In genomic region chr15:85618956-85619491, GRCh38 we compare ENCODE assay signal across 8 cellular contexts.
DNase-seq lines count a peak whose midpoint lies in the region; ATAC-seq and TF ChIP-seq lines count a peak whose summit lies in the region.

No MANE protein-coding gene starts in this region.

- H2AK5ac ChIP-seq in H9 (ENCODE audit: insufficient read length, low read length): no peak overlapping the region

- no CpG with 5 or more reads among the region's 8 CpGs for WGBS in H9 (ENCODE audit: extremely low coverage, insufficient read length, low lambda C conversion rate)

- H3K23me2 ChIP-seq in H9 (ENCODE audit: insufficient read length, low read depth, low read length, poor library complexity, severe bottlenecking): no peaks in the 10 kb centered on the region

- intact Hi-C loops in CD4-positive, alpha-beta T cell (cut with DNase I, micrococcal nuclease): loop anchor here (5.0 kb wide), 4 partner anchors 43 to 223 kb away; no protein-coding TSS in a partner anchor

- no peaks in the 10 kb centered on the region for H3K9me3 Mint-ChIP-seq in CD4-positive, alpha-beta T cell
- no peaks in the 10 kb centered on the region for H3K9me3 Mint-ChIP-seq in H9

- peaks cover 41% of the 10 kb centered on the region for H3K4me1 Mint-ChIP-seq in CD4-positive, alpha-beta T cell (ENCODE audit: low read depth)
- peaks cover 12 to 14% of the 10 kb centered on the region in 2 experiments; a peak in 3 of 4 replicates for H3K4me1 Mint-ChIP-seq in H9

- no peak overlapping the region for H3T11ph ChIP-seq in H9 (ENCODE audit: low read length)

- DNase-seq in CD4-positive, alpha-beta T cell: peak in 8 of 10 experiments; percentile 15 to 60 (median 34)
- DNase-seq in H9 (peak; percentile 56), SKM-1 treated with dmso at 0.1 percent for 144 hours (lab: John Stamatoyannopoulos, UW; ENCODE audit: unreplicated experiment) (peak; percentile 30), anterior cingulate cortex (lab: John Stamatoyannopoulos, UW) (peak in 42 of 58 donors; percentile 8 to 75 (median 27)), SW480 (ENCODE audit: low spot score) (no peak)

- H2AFZ ChIP-seq in H9 (ENCODE audit: low read length): no peak overlapping the region

- H3K56ac ChIP-seq in H9 (ENCODE audit: insufficient read length, low read depth, low read length): no peak overlapping the region

- H3K4me3 ChIP-seq in iPS-18a (ENCODE audit: low read length) (no peak overlapping the region), skeletal muscle satellite cell (ENCODE audit: low read length) (peak overlapping the region; percentile 71)

- no peak overlapping the region for H2BK20ac ChIP-seq in H9 (ENCODE audit: low read depth, low read length, poor library complexity, severe bottlenecking)

- no peak overlapping the region for H3K23ac ChIP-seq in H9 (ENCODE audit: insufficient read length, low read depth, low read length)

- no peak for TF ChIP-seq CTCF in CD4-positive, alpha-beta T cell (IDR thresholded peaks at IDR 0.05)
- no peak for TF ChIP-seq CTCF in H9 (conservative IDR thresholded peaks at IDR 0.05)

- H3K27me3 Mint-ChIP-seq in CD4-positive, alpha-beta T cell: no peaks in the 10 kb centered on the region
- no peaks in the 10 kb centered on the region for H3K27me3 Mint-ChIP-seq in H9 (ENCODE audit: low read depth)

- H4K91ac ChIP-seq in H9 (ENCODE audit: insufficient read length, low read depth, low read length): no peak overlapping the region

- peak; percentile 80 for ATAC-seq in CD4-positive, alpha-beta T cell (ENCODE audit: poor library complexity)
- no peak for ATAC-seq in HG03571 (IDR thresholded peaks at IDR 0.05; ENCODE audit: unreplicated experiment)

- H3K14ac ChIP-seq in H9 (ENCODE audit: insufficient read depth, low read length): no peak overlapping the region

- H3K79me1 ChIP-seq in H9 (ENCODE audit: insufficient read depth, low read depth, low read length, poor library complexity, severe bottlenecking): no peaks in the 10 kb centered on the region

- H3K4me3 Mint-ChIP-seq in CD4-positive, alpha-beta T cell: no peak overlapping the region
- H3K4me3 Mint-ChIP-seq in H9: no peak overlapping the region

- H2BK12ac ChIP-seq in H9 (ENCODE audit: insufficient read length, low read depth, low read length): no peak overlapping the region

- H3K4me2 ChIP-seq in H9 (ENCODE audit: insufficient read depth, insufficient read length, low read length) (peak overlapping the region; percentile 58), skeletal muscle satellite cell (ENCODE audit: low read length) (peak overlapping the region; percentile 91)

- CTCF ChIA-PET in CD4-positive, alpha-beta T cell (lab: Charles Lee): interaction anchor here (0.8 to 1.4 kb wide), 4 partner anchors 21 to 70 kb away, joined by 3 to 4 read pairs (median 4); no protein-coding TSS in a partner anchor

- no peak overlapping the region for H3K9ac ChIP-seq in H9 (ENCODE audit: extremely low read depth, insufficient read length, low read length)
- H3K9ac ChIP-seq in iPS-18a (ENCODE audit: low read length): peak overlapping the region; percentile 28
- H3K9ac ChIP-seq in skeletal muscle satellite cell (ENCODE audit: low read depth, low read length): peak overlapping the region; percentile 89

- no peak overlapping the region for H4K5ac ChIP-seq in H9 (ENCODE audit: insufficient read length, low read depth, low read length)

- no peak overlapping the region for H2BK15ac ChIP-seq in H9 (ENCODE audit: low read depth, low read length)

- H2BK120ac ChIP-seq in H9 (ENCODE audit: low read depth, low read length, poor library complexity, severe bottlenecking): no peak overlapping the region

- 0 out of 2 replicates have a peak, but pooled peaks cover 2% of the 10 kb centered on the region for H3K79me2 ChIP-seq in H9 (ENCODE audit: insufficient read depth, low read length)

- H3K36me3 ChIP-seq in iPS-18a (ENCODE audit: control insufficient read depth, low read depth, low read length) (no peaks in the 10 kb centered on the region), skeletal muscle satellite cell (ENCODE audit: insufficient read depth, low read length) (no peaks in the 10 kb centered on the region)

- no peaks in the 10 kb centered on the region for H3K36me3 Mint-ChIP-seq in CD4-positive, alpha-beta T cell (ENCODE audit: low read depth)
- H3K36me3 Mint-ChIP-seq in H9 (ENCODE audit: insufficient read depth in 1 of 3, low read depth in 3 of 3): no peaks in the 10 kb centered on the region

- H3K27me3 ChIP-seq in CD4-positive, alpha-beta T cell (ENCODE audit: control insufficient read depth, insufficient read depth, low read length): no peaks in the 10 kb centered on the region
- H3K27me3 ChIP-seq in H9 (ENCODE audit: insufficient read depth, low read length) (no peaks in the 10 kb centered on the region), iPS-18a (ENCODE audit: control insufficient read depth, insufficient read depth, low read length) (no peaks in the 10 kb centered on the region), skeletal muscle satellite cell (ENCODE audit: control insufficient read depth, insufficient read depth, low read length) (no peaks in the 10 kb centered on the region)

- H3K4ac ChIP-seq in H9 (ENCODE audit: low read depth, low read length): no peak overlapping the region

- no peak overlapping the region for H3K27ac Mint-ChIP-seq in CD4-positive, alpha-beta T cell
- H3K27ac Mint-ChIP-seq in H9: no peak overlapping the region

- H3K4me1 ChIP-seq in H9 (ENCODE audit: insufficient read depth, low read length): peaks cover 14% of the 10 kb centered on the region
- H3K4me1 ChIP-seq in iPS-18a (ENCODE audit: control insufficient read depth, low read depth, low read length): peaks cover 40% of the 10 kb centered on the region
- H3K4me1 ChIP-seq in skeletal muscle satellite cell (ENCODE audit: control insufficient read depth, insufficient read depth, low read length): peaks cover 83% of the 10 kb centered on the region

- H3K9me3 ChIP-seq in CD4-positive, alpha-beta T cell (ENCODE audit: control insufficient read depth, low read length): no peaks in the 10 kb centered on the region
- H3K9me3 ChIP-seq in H9 (ENCODE audit: control insufficient read depth, low read depth, low read length) (no peaks in the 10 kb centered on the region), iPS-18a (ENCODE audit: control insufficient read depth, low read depth, low read length) (no peaks in the 10 kb centered on the region), skeletal muscle satellite cell (replicated peaks; ENCODE audit: low read length) (no peaks in the 10 kb centered on the region)

- H4K8ac ChIP-seq in H9 (replicated peaks; ENCODE audit: insufficient read length, low read depth, low read length): no peak overlapping the region

- H2BK5ac ChIP-seq in H9 (ENCODE audit: insufficient read length, low read length): no peak overlapping the region

- H3K18ac ChIP-seq in H9 (ENCODE audit: insufficient read length, low read depth, low read length): no peak overlapping the region

- no peaks in the 10 kb centered on the region for H4K20me1 ChIP-seq in H9 (ENCODE audit: control insufficient read depth, insufficient read depth, insufficient read length)

- H3K27ac ChIP-seq in CD4-positive, alpha-beta T cell (ENCODE audit: low read depth, low read length): peak overlapping the region; percentile 26
- H3K27ac ChIP-seq in H9 (ENCODE audit: insufficient read length, low read depth, low read length): no peak overlapping the region
- H3K27ac ChIP-seq in iPS-18a (ENCODE audit: low read length): no peak overlapping the region

- POLR2A ChIA-PET in CD4-positive, alpha-beta T cell (lab: Charles Lee): interaction anchor here (0.6 to 1.8 kb wide), 5 partner anchors 12 to 177 kb away, joined by 3 to 8 read pairs (median 6); no protein-coding TSS in a partner anchor
